8 cellular contexts compared by ENCODE assay signal in the genomic region with DNA sequence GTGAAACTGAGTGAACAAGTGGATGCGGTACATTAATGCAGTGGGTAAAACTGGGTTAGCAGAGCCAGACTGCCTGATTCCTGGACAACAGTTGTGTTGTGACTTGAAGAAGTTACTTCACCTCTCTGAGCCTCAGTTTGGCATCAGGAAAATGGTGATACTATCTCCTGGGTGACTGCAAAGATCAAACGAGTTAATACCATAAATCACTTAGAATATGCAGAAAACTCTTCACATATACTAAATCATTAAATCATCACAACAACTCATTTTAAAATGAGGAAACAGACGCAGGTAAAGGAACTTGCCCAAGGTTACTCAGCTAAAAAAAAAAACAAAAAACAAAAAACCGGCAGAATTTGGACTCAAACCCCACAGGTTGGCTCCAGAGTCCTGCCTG. TPM values are rescaled to one million over a fixed set of nuclear protein-coding genes. Genes with fewer than 3 reads are reported as not detected.
DNase-seq lines count a peak whose midpoint lies in the region; ATAC-seq lines count a peak whose summit lies in the region.

No MANE protein-coding gene starts in this region.

- H3K9ac ChIP-seq in endocrine pancreas (ENCODE audit: control insufficient read depth, insufficient read depth, low read length): peak overlapping the region; percentile 75

- H3K9me3 ChIP-seq in CD4-positive, CD25-positive, alpha-beta regulatory T cell (ENCODE audit: control insufficient read depth in 2 of 2, low read length in 2 of 2): no peaks in the 10 kb centered on the region
- no peaks in the 10 kb centered on the region for H3K9me3 ChIP-seq in endocrine pancreas (ENCODE audit: control insufficient read depth, low read length)
- no peaks in the 10 kb centered on the region for H3K9me3 ChIP-seq in neuron (ENCODE audit: low read length)

- H3K27ac ChIP-seq in CD4-positive, CD25-positive, alpha-beta regulatory T cell (ENCODE audit: insufficient read depth, low read length, poor library complexity, severe bottlenecking): peak overlapping the region; percentile 53

- no peaks in the 10 kb centered on the region for H3K27me3 Mint-ChIP-seq in CD4-positive, CD25-positive, alpha-beta regulatory T cell

- no peak for DNase-seq in CD4-positive, CD25-positive, alpha-beta regulatory T cell
- DNase-seq in NCI-H69 (lab: John Stamatoyannopoulos, UW) (peak; percentile 13), NCI-H1436 treated with DMSO at 0.1 percent for 48 hours (lab: John Stamatoyannopoulos, UW) (no peak), DMS79 treated with DMSO at 0.1 percent for 48 hours (lab: John Stamatoyannopoulos, UW) (no peak), SIG-M5 treated with dmso at 0.1 percent for 504 hours (lab: John Stamatoyannopoulos, UW; ENCODE audit: unreplicated experiment) (no peak), NCI-H2029 treated with DMSO at 0.1 percent for 48 hours (lab: John Stamatoyannopoulos, UW) (no peak)

- peak overlapping the region in 2 of 3 donors; percentile 92 to 93 for H3K27ac Mint-ChIP-seq in CD4-positive, CD25-positive, alpha-beta regulatory T cell

- peaks cover 0 to 2% (median 0%) of the 10 kb centered on the region in 7 donors for H3K9me3 Mint-ChIP-seq in CD4-positive, CD25-positive, alpha-beta regulatory T cell

- H3K4me1 ChIP-seq in CD4-positive, CD25-positive, alpha-beta regulatory T cell (ENCODE audit: control insufficient read depth, insufficient read depth, low read length, poor library complexity, severe bottlenecking): peaks cover 15% of the 10 kb centered on the region
- H3K4me1 ChIP-seq in endocrine pancreas (ENCODE audit: control insufficient read depth, insufficient read depth, low read length) (no peaks in the 10 kb centered on the region), neuron (ENCODE audit: insufficient read depth, low read length) (peaks cover 11% of the 10 kb centered on the region)

- peak overlapping the region; percentile 94 to 96 (median 96) for H3K4me3 Mint-ChIP-seq in CD4-positive, CD25-positive, alpha-beta regulatory T cell

- no peaks in the 10 kb centered on the region for H3K27me3 ChIP-seq in CD4-positive, CD25-positive, alpha-beta regulatory T cell (ENCODE audit: control insufficient read depth, insufficient read depth, low read length)
- H3K27me3 ChIP-seq in endocrine pancreas (ENCODE audit: control insufficient read depth, insufficient read depth, low read length): no peaks in the 10 kb centered on the region
- no peaks in the 10 kb centered on the region for H3K27me3 ChIP-seq in neuron (ENCODE audit: insufficient read depth, low read length)

- H2AFZ ChIP-seq in neuron (ENCODE audit: low read depth, low read length): peak overlapping the region; percentile 28

- H3K36me3 Mint-ChIP-seq in CD4-positive, CD25-positive, alpha-beta regulatory T cell: peaks cover 13% of the 10 kb centered on the region

- peak overlapping the region; percentile 94 for H3K4me3 ChIP-seq in CD4-positive, CD25-positive, alpha-beta regulatory T cell (ENCODE audit: low read depth, low read length)
- peak overlapping the region; percentile 91 for H3K4me3 ChIP-seq in endocrine pancreas (ENCODE audit: control insufficient read depth, insufficient read depth, low read length)
- H3K4me3 ChIP-seq in neuron (ENCODE audit: low read length): peak overlapping the region; percentile 66

- ATAC-seq in CD4-positive, CD25-positive, alpha-beta regulatory T cell (ENCODE audit: low read depth in 2 of 2): no peak

- H3K4me1 Mint-ChIP-seq in CD4-positive, CD25-positive, alpha-beta regulatory T cell: peaks cover 15 to 40% (median 38%) of the 10 kb centered on the region in 4 donors

- no peaks in the 10 kb centered on the region for H3K36me3 ChIP-seq in CD4-positive, CD25-positive, alpha-beta regulatory T cell (ENCODE audit: control insufficient read depth, insufficient read depth, low read length)
- H3K36me3 ChIP-seq in endocrine pancreas (ENCODE audit: control insufficient read depth, insufficient read depth, low read length): no peaks in the 10 kb centered on the region
- H3K36me3 ChIP-seq in neuron (ENCODE audit: insufficient read depth, low read length): peaks cover 18% of the 10 kb centered on the region

RNA-seq across cellular contexts. Expression of a gene that starts 0.8 kb away (rescaled TPM):
- total RNA-seq in CD4-positive, CD25-positive, alpha-beta regulatory T cell: 9.9 TPM
- polyA plus RNA-seq in CD4-positive, CD25-positive, alpha-beta regulatory T cell: 10 to 100 TPM in 2 of 4 donors, 1 to 10 TPM in 2; 7.3 to 12.0 (median 9.2) TPM

RNA-seq across cellular contexts. Expression of a gene that starts 30.4 kb away (rescaled TPM):
- total RNA-seq in CD4-positive, CD25-positive, alpha-beta regulatory T cell: 33.2 TPM
- 10 to 100 TPM; 27.3 to 37.8 (median 33.1) TPM for polyA plus RNA-seq in CD4-positive, CD25-positive, alpha-beta regulatory T cell
